In the genomic region with DNA sequence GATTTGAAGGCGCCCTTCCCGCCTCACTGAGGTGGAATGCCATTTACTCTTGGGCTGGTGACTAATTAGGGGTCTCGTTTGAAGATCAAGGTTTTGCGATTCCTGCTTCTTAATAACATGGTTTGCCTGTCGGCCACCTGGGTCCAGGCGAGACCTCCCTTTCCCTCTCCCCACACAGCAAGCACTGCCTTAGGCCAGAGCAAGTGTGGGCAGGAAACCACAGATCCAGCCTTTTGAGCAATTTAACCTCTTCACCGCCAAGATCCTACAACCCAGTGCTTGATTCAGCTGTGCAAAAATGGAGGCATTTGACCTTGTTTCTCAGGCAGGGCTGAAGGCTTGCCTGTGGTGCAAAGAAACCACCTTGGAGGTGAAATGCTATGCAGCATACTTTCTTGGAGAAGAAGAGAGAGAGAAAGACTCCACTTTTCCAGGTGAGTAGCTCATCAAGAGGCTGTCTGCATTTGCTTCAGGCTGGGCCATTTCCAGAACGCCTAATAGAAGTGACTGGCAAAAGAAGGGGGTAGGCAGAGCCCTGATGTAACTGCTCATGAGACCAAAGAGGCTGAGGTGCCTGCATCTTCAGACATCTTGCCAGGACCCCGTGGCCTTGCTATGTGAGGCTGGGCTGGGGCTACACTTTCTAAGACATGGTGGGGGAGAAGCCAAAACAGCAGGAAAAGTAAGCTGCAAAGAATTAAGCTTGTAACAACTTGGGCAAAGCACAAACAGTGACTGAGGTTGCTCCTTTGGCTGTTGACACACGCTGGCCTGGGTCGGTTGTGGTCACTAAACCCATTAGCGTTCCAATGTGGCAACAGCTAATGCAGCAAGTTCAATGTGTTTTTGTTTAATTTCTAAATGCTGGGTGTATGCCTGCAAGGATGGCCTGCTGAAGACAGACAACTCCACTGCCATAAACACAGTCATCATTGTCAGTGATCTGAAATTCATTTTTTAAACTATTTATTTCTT, we compare ENCODE assay signal across 2 cellular contexts.
TF ChIP-seq lines count a peak whose summit lies in the region.

No MANE protein-coding gene starts in this region.

TF ChIP-seq in liver, 16 proteins besides CTCF, POLR2A, EP300 and RAD21:
- TF ChIP-seq YY1 (IDR thresholded peaks at IDR 0.05) (no peak), GABPA (IDR thresholded peaks at IDR 0.05 in 1 of 2, conservative IDR thresholded peaks at IDR 0.05 in 1 of 2) (no peak), HNF4A (conservative IDR thresholded peaks at IDR 0.05) (peak; percentile 15 to 50), FOXA1 (IDR thresholded peaks at IDR 0.05) (no peak), RXRA (IDR thresholded peaks at IDR 0.05) (peak; percentile 53 to 72), EGR1 (IDR thresholded peaks at IDR 0.05; ENCODE audit: low read depth in 2 of 2) (no peak), FOXA2 (IDR thresholded peaks at IDR 0.05) (peak; percentile 81), HNF4G (IDR thresholded peaks at IDR 0.05) (no peak), JUND (IDR thresholded peaks at IDR 0.05) (no peak), TAF1 (conservative IDR thresholded peaks at IDR 0.05) (no peak), NR2F2 (IDR thresholded peaks at IDR 0.05) (no peak), SP1 (IDR thresholded peaks at IDR 0.05) (peak; percentile 20)
- TF ChIP-seq, protein P1, sequence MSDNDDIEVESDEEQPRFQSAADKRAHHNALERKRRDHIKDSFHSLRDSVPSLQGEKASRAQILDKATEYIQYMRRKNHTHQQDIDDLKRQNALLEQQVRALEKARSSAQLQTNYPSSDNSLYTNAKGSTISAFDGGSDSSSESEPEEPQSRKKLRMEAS (IDR thresholded peaks at IDR 0.05), result no peak
- TF ChIP-seq, protein P2, sequence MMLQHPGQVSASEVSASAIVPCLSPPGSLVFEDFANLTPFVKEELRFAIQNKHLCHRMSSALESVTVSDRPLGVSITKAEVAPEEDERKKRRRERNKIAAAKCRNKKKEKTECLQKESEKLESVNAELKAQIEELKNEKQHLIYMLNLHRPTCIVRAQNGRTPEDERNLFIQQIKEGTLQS (IDR thresholded peaks at IDR 0.05), result no peak
- TF ChIP-seq, protein P3, sequence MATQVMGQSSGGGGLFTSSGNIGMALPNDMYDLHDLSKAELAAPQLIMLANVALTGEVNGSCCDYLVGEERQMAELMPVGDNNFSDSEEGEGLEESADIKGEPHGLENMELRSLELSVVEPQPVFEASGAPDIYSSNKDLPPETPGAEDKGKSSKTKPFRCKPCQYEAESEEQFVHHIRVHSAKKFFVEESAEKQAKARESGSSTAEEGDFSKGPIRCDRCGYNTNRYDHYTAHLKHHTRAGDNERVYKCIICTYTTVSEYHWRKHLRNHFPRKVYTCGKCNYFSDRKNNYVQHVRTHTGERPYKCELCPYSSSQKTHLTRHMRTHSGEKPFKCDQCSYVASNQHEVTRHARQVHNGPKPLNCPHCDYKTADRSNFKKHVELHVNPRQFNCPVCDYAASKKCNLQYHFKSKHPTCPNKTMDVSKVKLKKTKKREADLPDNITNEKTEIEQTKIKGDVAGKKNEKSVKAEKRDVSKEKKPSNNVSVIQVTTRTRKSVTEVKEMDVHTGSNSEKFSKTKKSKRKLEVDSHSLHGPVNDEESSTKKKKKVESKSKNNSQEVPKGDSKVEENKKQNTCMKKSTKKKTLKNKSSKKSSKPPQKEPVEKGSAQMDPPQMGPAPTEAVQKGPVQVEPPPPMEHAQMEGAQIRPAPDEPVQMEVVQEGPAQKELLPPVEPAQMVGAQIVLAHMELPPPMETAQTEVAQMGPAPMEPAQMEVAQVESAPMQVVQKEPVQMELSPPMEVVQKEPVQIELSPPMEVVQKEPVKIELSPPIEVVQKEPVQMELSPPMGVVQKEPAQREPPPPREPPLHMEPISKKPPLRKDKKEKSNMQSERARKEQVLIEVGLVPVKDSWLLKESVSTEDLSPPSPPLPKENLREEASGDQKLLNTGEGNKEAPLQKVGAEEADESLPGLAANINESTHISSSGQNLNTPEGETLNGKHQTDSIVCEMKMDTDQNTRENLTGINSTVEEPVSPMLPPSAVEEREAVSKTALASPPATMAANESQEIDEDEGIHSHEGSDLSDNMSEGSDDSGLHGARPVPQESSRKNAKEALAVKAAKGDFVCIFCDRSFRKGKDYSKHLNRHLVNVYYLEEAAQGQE (IDR thresholded peaks at IDR 0.05), result no peak
- TF ChIP-seq, protein P4, sequence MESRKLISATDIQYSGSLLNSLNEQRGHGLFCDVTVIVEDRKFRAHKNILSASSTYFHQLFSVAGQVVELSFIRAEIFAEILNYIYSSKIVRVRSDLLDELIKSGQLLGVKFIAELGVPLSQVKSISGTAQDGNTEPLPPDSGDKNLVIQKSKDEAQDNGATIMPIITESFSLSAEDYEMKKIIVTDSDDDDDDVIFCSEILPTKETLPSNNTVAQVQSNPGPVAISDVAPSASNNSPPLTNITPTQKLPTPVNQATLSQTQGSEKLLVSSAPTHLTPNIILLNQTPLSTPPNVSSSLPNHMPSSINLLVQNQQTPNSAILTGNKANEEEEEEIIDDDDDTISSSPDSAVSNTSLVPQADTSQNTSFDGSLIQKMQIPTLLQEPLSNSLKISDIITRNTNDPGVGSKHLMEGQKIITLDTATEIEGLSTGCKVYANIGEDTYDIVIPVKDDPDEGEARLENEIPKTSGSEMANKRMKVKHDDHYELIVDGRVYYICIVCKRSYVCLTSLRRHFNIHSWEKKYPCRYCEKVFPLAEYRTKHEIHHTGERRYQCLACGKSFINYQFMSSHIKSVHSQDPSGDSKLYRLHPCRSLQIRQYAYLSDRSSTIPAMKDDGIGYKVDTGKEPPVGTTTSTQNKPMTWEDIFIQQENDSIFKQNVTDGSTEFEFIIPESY (IDR thresholded peaks at IDR 0.05), result no peak
TF ChIP-seq in liver: peak in this region for 4.

TF ChIP-seq in HepG2, 621 proteins besides CTCF, POLR2A, EP300 and RAD21:
- TF ChIP-seq RBAK (CRISPR knock-in tag; IDR thresholded peaks at IDR 0.05) (no peak), RFX3 (CRISPR knock-in tag; IDR thresholded peaks at IDR 0.05) (no peak), ZSCAN31 (CRISPR knock-in tag; IDR thresholded peaks at IDR 0.05; ENCODE audit: low read depth) (no peak), ZNF282 (IDR thresholded peaks at IDR 0.05; ENCODE audit: partially characterized antibody) (no peak), MTA1 (CRISPR knock-in tag; IDR thresholded peaks at IDR 0.05; ENCODE audit: borderline replicate concordance) (no peak), TBL1XR1 (IDR thresholded peaks at IDR 0.05; ENCODE audit: borderline replicate concordance, low read length, partially characterized antibody) (no peak), ZNF558 (CRISPR knock-in tag; IDR thresholded peaks at IDR 0.05; ENCODE audit: borderline replicate concordance) (no peak), FOXA1 (IDR thresholded peaks at IDR 0.05) (no peak), FOXA1 (CRISPR knock-in tag; IDR thresholded peaks at IDR 0.05) (no peak)
- TF ChIP-seq, protein P5, sequence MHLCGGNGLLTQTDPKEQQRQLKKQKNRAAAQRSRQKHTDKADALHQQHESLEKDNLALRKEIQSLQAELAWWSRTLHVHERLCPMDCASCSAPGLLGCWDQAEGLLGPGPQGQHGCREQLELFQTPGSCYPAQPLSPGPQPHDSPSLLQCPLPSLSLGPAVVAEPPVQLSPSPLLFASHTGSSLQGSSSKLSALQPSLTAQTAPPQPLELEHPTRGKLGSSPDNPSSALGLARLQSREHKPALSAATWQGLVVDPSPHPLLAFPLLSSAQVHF (CRISPR knock-in tag; IDR thresholded peaks at IDR 0.05), result no peak
- TF ChIP-seq, protein P6, sequence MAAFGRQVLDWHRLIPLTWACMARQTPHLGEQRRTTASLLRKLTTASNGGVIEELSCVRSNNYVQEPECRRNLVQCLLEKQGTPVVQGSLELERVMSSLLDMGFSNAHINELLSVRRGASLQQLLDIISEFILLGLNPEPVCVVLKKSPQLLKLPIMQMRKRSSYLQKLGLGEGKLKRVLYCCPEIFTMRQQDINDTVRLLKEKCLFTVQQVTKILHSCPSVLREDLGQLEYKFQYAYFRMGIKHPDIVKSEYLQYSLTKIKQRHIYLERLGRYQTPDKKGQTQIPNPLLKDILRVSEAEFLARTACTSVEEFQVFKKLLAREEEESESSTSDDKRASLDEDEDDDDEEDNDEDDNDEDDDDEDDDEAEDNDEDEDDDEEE (CRISPR knock-in tag; IDR thresholded peaks at IDR 0.05), result no peak
- TF ChIP-seq, protein P7, sequence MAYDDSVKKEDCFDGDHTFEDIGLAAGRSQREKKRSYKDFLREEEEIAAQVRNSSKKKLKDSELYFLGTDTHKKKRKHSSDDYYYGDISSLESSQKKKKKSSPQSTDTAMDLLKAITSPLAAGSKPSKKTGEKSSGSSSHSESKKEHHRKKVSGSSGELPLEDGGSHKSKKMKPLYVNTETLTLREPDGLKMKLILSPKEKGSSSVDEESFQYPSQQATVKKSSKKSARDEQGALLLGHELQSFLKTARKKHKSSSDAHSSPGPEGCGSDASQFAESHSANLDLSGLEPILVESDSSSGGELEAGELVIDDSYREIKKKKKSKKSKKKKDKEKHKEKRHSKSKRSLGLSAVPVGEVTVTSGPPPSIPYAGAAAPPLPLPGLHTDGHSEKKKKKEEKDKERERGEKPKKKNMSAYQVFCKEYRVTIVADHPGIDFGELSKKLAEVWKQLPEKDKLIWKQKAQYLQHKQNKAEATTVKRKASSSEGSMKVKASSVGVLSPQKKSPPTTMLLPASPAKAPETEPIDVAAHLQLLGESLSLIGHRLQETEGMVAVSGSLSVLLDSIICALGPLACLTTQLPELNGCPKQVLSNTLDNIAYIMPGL (CRISPR knock-in tag; IDR thresholded peaks at IDR 0.05; ENCODE audit: borderline replicate concordance in 1 of 2, low read depth in 1 of 2), result no peak
- TF ChIP-seq, protein P8, sequence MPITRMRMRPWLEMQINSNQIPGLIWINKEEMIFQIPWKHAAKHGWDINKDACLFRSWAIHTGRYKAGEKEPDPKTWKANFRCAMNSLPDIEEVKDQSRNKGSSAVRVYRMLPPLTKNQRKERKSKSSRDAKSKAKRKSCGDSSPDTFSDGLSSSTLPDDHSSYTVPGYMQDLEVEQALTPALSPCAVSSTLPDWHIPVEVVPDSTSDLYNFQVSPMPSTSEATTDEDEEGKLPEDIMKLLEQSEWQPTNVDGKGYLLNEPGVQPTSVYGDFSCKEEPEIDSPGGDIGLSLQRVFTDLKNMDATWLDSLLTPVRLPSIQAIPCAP (CRISPR knock-in tag; IDR thresholded peaks at IDR 0.05; ENCODE audit: low read depth), result no peak
- TF ChIP-seq, protein P9, sequence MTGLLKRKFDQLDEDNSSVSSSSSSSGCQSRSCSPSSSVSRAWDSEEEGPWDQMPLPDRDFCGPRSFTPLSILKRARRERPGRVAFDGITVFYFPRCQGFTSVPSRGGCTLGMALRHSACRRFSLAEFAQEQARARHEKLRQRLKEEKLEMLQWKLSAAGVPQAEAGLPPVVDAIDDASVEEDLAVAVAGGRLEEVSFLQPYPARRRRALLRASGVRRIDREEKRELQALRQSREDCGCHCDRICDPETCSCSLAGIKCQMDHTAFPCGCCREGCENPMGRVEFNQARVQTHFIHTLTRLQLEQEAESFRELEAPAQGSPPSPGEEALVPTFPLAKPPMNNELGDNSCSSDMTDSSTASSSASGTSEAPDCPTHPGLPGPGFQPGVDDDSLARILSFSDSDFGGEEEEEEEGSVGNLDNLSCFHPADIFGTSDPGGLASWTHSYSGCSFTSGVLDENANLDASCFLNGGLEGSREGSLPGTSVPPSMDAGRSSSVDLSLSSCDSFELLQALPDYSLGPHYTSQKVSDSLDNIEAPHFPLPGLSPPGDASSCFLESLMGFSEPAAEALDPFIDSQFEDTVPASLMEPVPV (CRISPR knock-in tag; IDR thresholded peaks at IDR 0.05), result no peak
- TF ChIP-seq, protein P10, sequence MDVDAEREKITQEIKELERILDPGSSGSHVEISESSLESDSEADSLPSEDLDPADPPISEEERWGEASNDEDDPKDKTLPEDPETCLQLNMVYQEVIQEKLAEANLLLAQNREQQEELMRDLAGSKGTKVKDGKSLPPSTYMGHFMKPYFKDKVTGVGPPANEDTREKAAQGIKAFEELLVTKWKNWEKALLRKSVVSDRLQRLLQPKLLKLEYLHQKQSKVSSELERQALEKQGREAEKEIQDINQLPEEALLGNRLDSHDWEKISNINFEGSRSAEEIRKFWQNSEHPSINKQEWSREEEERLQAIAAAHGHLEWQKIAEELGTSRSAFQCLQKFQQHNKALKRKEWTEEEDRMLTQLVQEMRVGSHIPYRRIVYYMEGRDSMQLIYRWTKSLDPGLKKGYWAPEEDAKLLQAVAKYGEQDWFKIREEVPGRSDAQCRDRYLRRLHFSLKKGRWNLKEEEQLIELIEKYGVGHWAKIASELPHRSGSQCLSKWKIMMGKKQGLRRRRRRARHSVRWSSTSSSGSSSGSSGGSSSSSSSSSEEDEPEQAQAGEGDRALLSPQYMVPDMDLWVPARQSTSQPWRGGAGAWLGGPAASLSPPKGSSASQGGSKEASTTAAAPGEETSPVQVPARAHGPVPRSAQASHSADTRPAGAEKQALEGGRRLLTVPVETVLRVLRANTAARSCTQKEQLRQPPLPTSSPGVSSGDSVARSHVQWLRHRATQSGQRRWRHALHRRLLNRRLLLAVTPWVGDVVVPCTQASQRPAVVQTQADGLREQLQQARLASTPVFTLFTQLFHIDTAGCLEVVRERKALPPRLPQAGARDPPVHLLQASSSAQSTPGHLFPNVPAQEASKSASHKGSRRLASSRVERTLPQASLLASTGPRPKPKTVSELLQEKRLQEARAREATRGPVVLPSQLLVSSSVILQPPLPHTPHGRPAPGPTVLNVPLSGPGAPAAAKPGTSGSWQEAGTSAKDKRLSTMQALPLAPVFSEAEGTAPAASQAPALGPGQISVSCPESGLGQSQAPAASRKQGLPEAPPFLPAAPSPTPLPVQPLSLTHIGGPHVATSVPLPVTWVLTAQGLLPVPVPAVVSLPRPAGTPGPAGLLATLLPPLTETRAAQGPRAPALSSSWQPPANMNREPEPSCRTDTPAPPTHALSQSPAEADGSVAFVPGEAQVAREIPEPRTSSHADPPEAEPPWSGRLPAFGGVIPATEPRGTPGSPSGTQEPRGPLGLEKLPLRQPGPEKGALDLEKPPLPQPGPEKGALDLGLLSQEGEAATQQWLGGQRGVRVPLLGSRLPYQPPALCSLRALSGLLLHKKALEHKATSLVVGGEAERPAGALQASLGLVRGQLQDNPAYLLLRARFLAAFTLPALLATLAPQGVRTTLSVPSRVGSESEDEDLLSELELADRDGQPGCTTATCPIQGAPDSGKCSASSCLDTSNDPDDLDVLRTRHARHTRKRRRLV (CRISPR knock-in tag; IDR thresholded peaks at IDR 0.05), result no peak
